1 cellular context compared by ENCODE assay signal in the genomic region with DNA sequence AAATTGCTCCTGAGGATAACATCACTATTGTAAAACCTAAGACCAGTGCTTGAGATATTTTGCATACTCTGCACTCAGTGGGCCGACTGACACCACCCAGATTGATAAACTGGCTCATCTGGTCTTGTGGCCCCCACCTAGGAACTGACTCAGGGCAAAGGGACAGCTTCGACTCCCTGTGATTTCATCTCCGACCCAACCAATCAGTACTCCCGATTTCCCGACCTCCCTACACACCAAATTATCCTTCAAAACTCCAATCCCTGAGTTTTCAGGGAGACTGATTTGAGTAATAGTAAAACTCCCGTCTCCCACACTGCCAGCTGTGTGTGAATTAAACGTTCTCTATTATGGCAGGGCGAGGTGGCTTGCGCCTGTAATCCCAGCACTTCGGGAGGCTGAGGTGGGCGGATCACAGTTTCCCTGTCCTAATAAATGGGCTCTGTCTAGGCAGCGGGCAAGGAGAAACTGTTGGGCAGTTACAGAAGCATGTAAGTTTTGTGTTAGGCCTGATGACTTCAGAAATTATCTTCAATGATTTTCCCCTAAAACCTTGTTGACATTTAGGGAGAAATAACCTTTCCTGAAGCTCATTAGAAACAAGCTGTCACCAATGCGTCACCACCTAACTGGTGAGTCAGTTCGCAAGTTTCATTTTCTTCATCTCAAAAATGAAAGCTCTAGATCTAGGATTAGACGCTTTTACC.
TF ChIP-seq lines count a peak whose summit lies in the region.

No MANE protein-coding gene starts in this region.

TF ChIP-seq in K562, 482 proteins besides CTCF, POLR2A, EP300 and RAD21 (continued from another document and continues in another):
- TF ChIP-seq, protein P1, sequence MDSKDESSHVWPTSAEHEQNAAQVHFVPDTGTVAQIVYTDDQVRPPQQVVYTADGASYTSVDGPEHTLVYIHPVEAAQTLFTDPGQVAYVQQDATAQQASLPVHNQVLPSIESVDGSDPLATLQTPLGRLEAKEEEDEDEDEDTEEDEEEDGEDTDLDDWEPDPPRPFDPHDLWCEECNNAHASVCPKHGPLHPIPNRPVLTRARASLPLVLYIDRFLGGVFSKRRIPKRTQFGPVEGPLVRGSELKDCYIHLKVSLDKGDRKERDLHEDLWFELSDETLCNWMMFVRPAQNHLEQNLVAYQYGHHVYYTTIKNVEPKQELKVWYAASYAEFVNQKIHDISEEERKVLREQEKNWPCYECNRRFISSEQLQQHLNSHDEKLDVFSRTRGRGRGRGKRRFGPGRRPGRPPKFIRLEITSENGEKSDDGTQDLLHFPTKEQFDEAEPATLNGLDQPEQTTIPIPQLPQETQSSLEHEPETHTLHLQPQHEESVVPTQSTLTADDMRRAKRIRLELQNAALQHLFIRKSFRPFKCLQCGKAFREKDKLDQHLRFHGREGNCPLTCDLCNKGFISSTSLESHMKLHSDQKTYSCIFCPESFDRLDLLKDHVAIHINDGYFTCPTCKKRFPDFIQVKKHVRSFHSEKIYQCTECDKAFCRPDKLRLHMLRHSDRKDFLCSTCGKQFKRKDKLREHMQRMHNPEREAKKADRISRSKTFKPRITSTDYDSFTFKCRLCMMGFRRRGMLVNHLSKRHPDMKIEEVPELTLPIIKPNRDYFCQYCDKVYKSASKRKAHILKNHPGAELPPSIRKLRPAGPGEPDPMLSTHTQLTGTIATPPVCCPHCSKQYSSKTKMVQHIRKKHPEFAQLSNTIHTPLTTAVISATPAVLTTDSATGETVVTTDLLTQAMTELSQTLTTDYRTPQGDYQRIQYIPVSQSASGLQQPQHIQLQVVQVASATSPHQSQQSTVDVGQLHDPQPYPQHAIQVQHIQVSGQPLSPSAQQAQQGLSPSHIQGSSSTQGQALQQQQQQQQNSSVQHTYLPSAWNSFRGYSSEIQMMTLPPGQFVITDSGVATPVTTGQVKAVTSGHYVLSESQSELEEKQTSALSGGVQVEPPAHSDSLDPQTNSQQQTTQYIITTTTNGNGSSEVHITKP (IDR thresholded peaks at IDR 0.05; ENCODE audit: partially characterized antibody) = peak; percentile 48
- 0 out of 2 replicates have a peak, but pooled peaks have one; percentile 26 for TF ChIP-seq LEF1 (IDR thresholded peaks at IDR 0.05)
- TF ChIP-seq MIER1 (IDR thresholded peaks at IDR 0.05; ENCODE audit: low read depth) = no peak
- TF ChIP-seq, protein P2, sequence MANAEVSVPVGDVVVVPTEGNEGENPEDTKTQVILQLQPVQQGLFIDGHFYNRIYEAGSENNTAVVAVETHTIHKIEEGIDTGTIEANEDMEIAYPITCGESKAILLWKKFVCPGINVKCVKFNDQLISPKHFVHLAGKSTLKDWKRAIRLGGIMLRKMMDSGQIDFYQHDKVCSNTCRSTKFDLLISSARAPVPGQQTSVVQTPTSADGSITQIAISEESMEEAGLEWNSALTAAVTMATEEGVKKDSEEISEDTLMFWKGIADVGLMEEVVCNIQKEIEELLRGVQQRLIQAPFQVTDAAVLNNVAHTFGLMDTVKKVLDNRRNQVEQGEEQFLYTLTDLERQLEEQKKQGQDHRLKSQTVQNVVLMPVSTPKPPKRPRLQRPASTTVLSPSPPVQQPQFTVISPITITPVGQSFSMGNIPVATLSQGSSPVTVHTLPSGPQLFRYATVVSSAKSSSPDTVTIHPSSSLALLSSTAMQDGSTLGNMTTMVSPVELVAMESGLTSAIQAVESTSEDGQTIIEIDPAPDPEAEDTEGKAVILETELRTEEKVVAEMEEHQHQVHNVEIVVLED (CRISPR knock-in tag; IDR thresholded peaks at IDR 0.05) = no peak
- TF ChIP-seq SMARCE1 (IDR thresholded peaks at IDR 0.05) = peak; percentile 76
- no peak for TF ChIP-seq ZNF518B (CRISPR knock-in tag; IDR thresholded peaks at IDR 0.05)
- TF ChIP-seq ARID1B (IDR thresholded peaks at IDR 0.05) = peak; percentile 56
- TF ChIP-seq KDM4B (IDR thresholded peaks at IDR 0.05; ENCODE audit: borderline replicate concordance in 2 of 2, low read depth in 1 of 2) = no peak
- no peak for TF ChIP-seq ZBTB7A (IDR thresholded peaks at IDR 0.05; ENCODE audit: borderline replicate concordance, control insufficient read depth, low read depth, low read length)
- TF ChIP-seq MYNN (IDR thresholded peaks at IDR 0.05) = no peak
- no peak for TF ChIP-seq MYNN (CRISPR knock-in tag; IDR thresholded peaks at IDR 0.05)
- TF ChIP-seq SRSF7 (optimal IDR thresholded peaks at IDR 0.05; ENCODE audit: low read depth, low read length) = no peak
- TF ChIP-seq SP1 (CRISPR knock-in tag; IDR thresholded peaks at IDR 0.05) = peak; percentile 41; the same call in 1 of the 2 replicates
- TF ChIP-seq KLF13 (tag; IDR thresholded peaks at IDR 0.05; ENCODE audit: borderline replicate concordance, low read depth) = no peak
- TF ChIP-seq, protein P3, sequence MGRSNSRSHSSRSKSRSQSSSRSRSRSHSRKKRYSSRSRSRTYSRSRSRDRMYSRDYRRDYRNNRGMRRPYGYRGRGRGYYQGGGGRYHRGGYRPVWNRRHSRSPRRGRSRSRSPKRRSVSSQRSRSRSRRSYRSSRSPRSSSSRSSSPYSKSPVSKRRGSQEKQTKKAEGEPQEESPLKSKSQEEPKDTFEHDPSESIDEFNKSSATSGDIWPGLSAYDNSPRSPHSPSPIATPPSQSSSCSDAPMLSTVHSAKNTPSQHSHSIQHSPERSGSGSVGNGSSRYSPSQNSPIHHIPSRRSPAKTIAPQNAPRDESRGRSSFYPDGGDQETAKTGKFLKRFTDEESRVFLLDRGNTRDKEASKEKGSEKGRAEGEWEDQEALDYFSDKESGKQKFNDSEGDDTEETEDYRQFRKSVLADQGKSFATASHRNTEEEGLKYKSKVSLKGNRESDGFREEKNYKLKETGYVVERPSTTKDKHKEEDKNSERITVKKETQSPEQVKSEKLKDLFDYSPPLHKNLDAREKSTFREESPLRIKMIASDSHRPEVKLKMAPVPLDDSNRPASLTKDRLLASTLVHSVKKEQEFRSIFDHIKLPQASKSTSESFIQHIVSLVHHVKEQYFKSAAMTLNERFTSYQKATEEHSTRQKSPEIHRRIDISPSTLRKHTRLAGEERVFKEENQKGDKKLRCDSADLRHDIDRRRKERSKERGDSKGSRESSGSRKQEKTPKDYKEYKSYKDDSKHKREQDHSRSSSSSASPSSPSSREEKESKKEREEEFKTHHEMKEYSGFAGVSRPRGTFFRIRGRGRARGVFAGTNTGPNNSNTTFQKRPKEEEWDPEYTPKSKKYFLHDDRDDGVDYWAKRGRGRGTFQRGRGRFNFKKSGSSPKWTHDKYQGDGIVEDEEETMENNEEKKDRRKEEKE (IDR thresholded peaks at IDR 0.05; ENCODE audit: borderline replicate concordance in 1 of 2, control insufficient read depth in 1 of 2, low read depth in 2 of 2, low read length in 1 of 2) = no peak
- TF ChIP-seq TAF1 (IDR thresholded peaks at IDR 0.05; ENCODE audit: control insufficient read depth, extremely low read depth, insufficient read depth, low read length, severe bottlenecking) = no peak
- TF ChIP-seq SMARCA4 (IDR thresholded peaks at IDR 0.05) = peak; percentile 76; the same call in 1 of the 2 replicates
- no peak for TF ChIP-seq RB1 (IDR thresholded peaks at IDR 0.05; ENCODE audit: low read depth)
- TF ChIP-seq, protein P4, sequence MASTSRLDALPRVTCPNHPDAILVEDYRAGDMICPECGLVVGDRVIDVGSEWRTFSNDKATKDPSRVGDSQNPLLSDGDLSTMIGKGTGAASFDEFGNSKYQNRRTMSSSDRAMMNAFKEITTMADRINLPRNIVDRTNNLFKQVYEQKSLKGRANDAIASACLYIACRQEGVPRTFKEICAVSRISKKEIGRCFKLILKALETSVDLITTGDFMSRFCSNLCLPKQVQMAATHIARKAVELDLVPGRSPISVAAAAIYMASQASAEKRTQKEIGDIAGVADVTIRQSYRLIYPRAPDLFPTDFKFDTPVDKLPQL (IDR thresholded peaks at IDR 0.05; ENCODE audit: extremely low read depth, insufficient read length) = no peak
- TF ChIP-seq RBM39 (optimal IDR thresholded peaks at IDR 0.05; ENCODE audit: low read depth, low read length) = no peak
- TF ChIP-seq ELF4 (CRISPR knock-in tag; IDR thresholded peaks at IDR 0.05) = no peak
- TF ChIP-seq ZNF282 (CRISPR knock-in tag; IDR thresholded peaks at IDR 0.05) = no peak
- TF ChIP-seq, protein P5, sequence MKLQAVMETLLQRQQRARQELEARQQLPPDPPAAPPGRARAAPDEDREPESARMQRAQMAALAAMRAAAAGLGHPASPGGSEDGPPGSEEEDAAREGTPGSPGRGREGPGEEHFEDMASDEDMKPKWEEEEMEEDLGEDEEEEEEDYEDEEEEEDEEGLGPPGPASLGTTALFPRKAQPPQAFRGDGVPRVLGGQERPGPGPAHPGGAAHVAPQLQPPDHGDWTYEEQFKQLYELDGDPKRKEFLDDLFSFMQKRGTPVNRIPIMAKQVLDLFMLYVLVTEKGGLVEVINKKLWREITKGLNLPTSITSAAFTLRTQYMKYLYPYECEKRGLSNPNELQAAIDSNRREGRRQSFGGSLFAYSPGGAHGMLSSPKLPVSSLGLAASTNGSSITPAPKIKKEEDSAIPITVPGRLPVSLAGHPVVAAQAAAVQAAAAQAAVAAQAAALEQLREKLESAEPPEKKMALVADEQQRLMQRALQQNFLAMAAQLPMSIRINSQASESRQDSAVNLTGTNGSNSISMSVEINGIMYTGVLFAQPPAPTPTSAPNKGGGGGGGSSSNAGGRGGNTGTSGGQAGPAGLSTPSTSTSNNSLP (IDR thresholded peaks at IDR 0.05; ENCODE audit: borderline replicate concordance, low read depth, low read length) = peak; percentile 18; the same call in 1 of the 2 replicates
- TF ChIP-seq ATF3 (IDR thresholded peaks at IDR 0.05) = peak; percentile 94
- no peak for TF ChIP-seq ATF3 (CRISPR knock-in tag; conservative IDR thresholded peaks at IDR 0.05)
- no peak for TF ChIP-seq POLR2G (IDR thresholded peaks at IDR 0.05; ENCODE audit: low read depth, low read length)
- no peak for TF ChIP-seq DIDO1 (tag; IDR thresholded peaks at IDR 0.05; ENCODE audit: low read depth)
